ENCODE assay signal across 12 cellular contexts in the genomic region with DNA sequence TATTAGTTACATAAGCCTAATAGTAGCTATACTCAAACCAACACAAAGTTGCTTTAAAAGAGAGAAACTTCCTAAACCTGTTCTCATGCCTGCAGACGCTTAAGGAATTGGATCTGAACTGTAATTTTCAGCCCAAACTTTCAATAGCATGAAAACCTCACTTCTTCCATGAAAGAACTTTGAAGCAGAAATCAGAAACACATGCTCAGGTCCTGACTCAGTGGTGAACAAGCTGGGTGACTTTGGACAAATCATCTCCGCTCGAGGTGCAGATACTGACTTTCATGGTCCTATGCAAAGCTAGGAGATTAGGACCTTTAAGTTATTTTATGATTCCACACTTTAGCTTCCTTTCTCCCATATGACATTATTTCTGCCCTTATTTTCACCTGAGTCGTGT. TPM values are rescaled to one million over a fixed set of nuclear protein-coding genes. Genes with fewer than 3 reads are reported as not detected.
DNase-seq lines count a peak whose midpoint lies in the region; ATAC-seq, FAIRE-seq and TF ChIP-seq lines count a peak whose summit lies in the region.
"Had no signal": no experiment of that assay in that cellular context is flagged by ENCODE, and none has a peak within 500 bp of the region (broad histone marks: within the 10 kb centered on the region; RNA-seq: fewer than 3 reads in every experiment).

No MANE protein-coding gene starts in this region.

- DNase-seq in GM19239 (ENCODE audit: insufficient read length, low spot score) (no peak), immature natural killer cell (no peak), pancreas (no peak), left lung (no peak), frontal cortex (ENCODE audit: low spot score in 2 of 2) (no peak)
- no peak for DNase-seq in activated CD8-positive, alpha-beta T cell treated with anti-CD3 and anti-CD28 coated beads for 36 hours
- DNase-seq: midbrain, NCI-H1436 treated with DMSO at 0.1 percent for 48 hours had no signal

- peak overlapping the region; percentile 57 to 86 (median 75) for H3K4me2 ChIP-seq in BLaER1 treated with 17β-estradiol and CSF1 and Interleukin-3, amounts not matched to agents 10 nM and 100 nM

- H3K27me3 ChIP-seq in BLaER1 treated with 17β-estradiol and CSF1 and Interleukin-3, amounts not matched to agents 10 nM and 100 nM, result no peaks in the 10 kb centered on the region
- H3K27me3 ChIP-seq in pancreas (no peaks in the 10 kb centered on the region), left lung (no peaks in the 10 kb centered on the region)

- peaks cover 10% of the 10 kb centered on the region for H3K36me3 Mint-ChIP-seq in activated CD8-positive, alpha-beta T cell treated with anti-CD3 and anti-CD28 coated beads for 36 hours (ENCODE audit: low read depth)
- H3K36me3 Mint-ChIP-seq in immature natural killer cell, result peaks cover 0 to 5% (median 0%) of the 10 kb centered on the region in 3 donors

- no peaks in the 10 kb centered on the region for H4K20me1 ChIP-seq in BLaER1 treated with 17β-estradiol and CSF1 and Interleukin-3, amounts not matched to agents 10 nM and 100 nM

- intact Hi-C loops in activated CD8-positive, alpha-beta T cell treated with anti-CD3 and anti-CD28 coated beads for 36 hours (cut with micrococcal nuclease), result loop anchor here (5.0 kb wide), 1 partner anchor 93 kb away; no protein-coding TSS in a partner anchor
- intact Hi-C loops in pancreas (cut with DNase I) (no loop called here), left lung (cut with DNase I) (no loop called here)

- H3K36me3 ChIP-seq in BLaER1 treated with 17β-estradiol and CSF1 and Interleukin-3, amounts not matched to agents 10 nM and 100 nM, result no peaks in the 10 kb centered on the region
- H3K36me3 ChIP-seq in pancreas (no peaks in the 10 kb centered on the region), left lung (no peaks in the 10 kb centered on the region)

- H3K27me3 Mint-ChIP-seq in activated CD8-positive, alpha-beta T cell treated with anti-CD3 and anti-CD28 coated beads for 36 hours, result no peaks in the 10 kb centered on the region
- peaks cover 0 to 3% (median 0%) of the 10 kb centered on the region in 3 donors for H3K27me3 Mint-ChIP-seq in immature natural killer cell (ENCODE audit: low read depth in 3 of 3)

- H3K27ac ChIP-seq in BLaER1 treated with 17β-estradiol and CSF1 and Interleukin-3, amounts not matched to agents 10 nM and 100 nM, result peak overlapping the region; percentile 81 to 94 (median 89)
- H3K27ac ChIP-seq in pancreas, result no peak overlapping the region
- no peak overlapping the region for H3K27ac ChIP-seq in left lung

- FAIRE-seq in GM19239 (lab: Jason Lieb, UNC) (peak; percentile 37), pancreas (lab: Jason Lieb, UNC) (no peak), frontal cortex (lab: Jason Lieb, UNC) (no peak)
- FAIRE-seq: TTC549 had no signal

- 77 to 88% methylated on average over 4 of the region's 4 CpGs for WGBS in pancreas, 2 donors

- H3K9me3 Mint-ChIP-seq in activated CD8-positive, alpha-beta T cell treated with anti-CD3 and anti-CD28 coated beads for 36 hours, result peaks cover 4% of the 10 kb centered on the region
- H3K9me3 Mint-ChIP-seq in immature natural killer cell, result no peaks in the 10 kb centered on the region

- H3K4me3 ChIP-seq in BLaER1 treated with 17β-estradiol and CSF1 and Interleukin-3, amounts not matched to agents 10 nM and 100 nM, result no peak overlapping the region
- H3K4me3 ChIP-seq in pancreas (no peak overlapping the region), left lung (no peak overlapping the region)

- TF ChIP-seq CTCF in activated CD8-positive, alpha-beta T cell treated with anti-CD3 and anti-CD28 coated beads for 36 hours (IDR thresholded peaks at IDR 0.05), result no peak
- TF ChIP-seq CTCF in pancreas (IDR thresholded peaks at IDR 0.05), result no peak
- no peak for TF ChIP-seq CTCF in left lung (IDR thresholded peaks at IDR 0.05)

- H3K27ac Mint-ChIP-seq in activated CD8-positive, alpha-beta T cell treated with anti-CD3 and anti-CD28 coated beads for 36 hours, result peak overlapping the region; percentile 99
- peak overlapping the region in 2 of 6 donors; percentile 86 to 90 for H3K27ac Mint-ChIP-seq in immature natural killer cell

- CTCF ChIA-PET in activated CD8-positive, alpha-beta T cell treated with anti-CD3 and anti-CD28 coated beads for 36 hours (lab: Charles Lee), result no interaction called here

- no peak overlapping the region for H3K4me3 Mint-ChIP-seq in activated CD8-positive, alpha-beta T cell treated with anti-CD3 and anti-CD28 coated beads for 36 hours
- H3K4me3 Mint-ChIP-seq in immature natural killer cell, result peak overlapping the region; percentile 42 to 84 (median 74)

- peaks cover 0 to 17% (median 9%) of the 10 kb centered on the region in 11 experiments; a peak in 11 of 22 replicates for H3K9me3 ChIP-seq in BLaER1 treated with 17β-estradiol and CSF1 and Interleukin-3, amounts not matched to agents 10 nM and 100 nM (replicated peaks in 1 of 11)
- no peaks in the 10 kb centered on the region for H3K9me3 ChIP-seq in pancreas
- no peaks in the 10 kb centered on the region for H3K9me3 ChIP-seq in left lung

- peaks cover 50% of the 10 kb centered on the region for H3K4me1 Mint-ChIP-seq in activated CD8-positive, alpha-beta T cell treated with anti-CD3 and anti-CD28 coated beads for 36 hours (ENCODE audit: low read depth)
- H3K4me1 Mint-ChIP-seq in immature natural killer cell, result peaks cover 30 to 34% of the 10 kb centered on the region in 2 donors

- peaks cover 46 to 61% (median 52%) of the 10 kb centered on the region in 10 experiments for H3K4me1 ChIP-seq in BLaER1 treated with 17β-estradiol and CSF1 and Interleukin-3, amounts not matched to agents 10 nM and 100 nM
- H3K4me1 ChIP-seq in pancreas, result no peaks in the 10 kb centered on the region
- H3K4me1 ChIP-seq in left lung, result peaks cover 0 to 18% of the 10 kb centered on the region in 2 donors

- peak overlapping the region; percentile 63 to 82 (median 77); a peak in 20 of 22 replicates for H3K9ac ChIP-seq in BLaER1 treated with 17β-estradiol and CSF1 and Interleukin-3, amounts not matched to agents 10 nM and 100 nM

- no peak for ATAC-seq in activated CD8-positive, alpha-beta T cell treated with anti-CD3 and anti-CD28 coated beads for 36 hours
- no peak for ATAC-seq in pancreas
- ATAC-seq in left lung, result no peak
- ATAC-seq in GM18519 (IDR thresholded peaks at IDR 0.05; ENCODE audit: low FRiP score, unreplicated experiment), result no peak

- POLR2A ChIA-PET in activated CD8-positive, alpha-beta T cell treated with anti-CD3 and anti-CD28 coated beads for 36 hours (lab: Charles Lee), result interaction anchor here (1.1 to 1.5 kb wide), 3 partner anchors 9 to 103 kb away, joined by 3 to 4 read pairs (median 3); no protein-coding TSS in a partner anchor

RNA-seq across cellular contexts. Expression of a gene that starts 36.5 kb away (rescaled TPM):
- total RNA-seq in activated CD8-positive, alpha-beta T cell treated with anti-CD3 and anti-CD28 coated beads for 36 hours, result not detected
- polyA plus RNA-seq in immature natural killer cell (not detected), pancreas (not detected)
- total RNA-seq in pancreas (not detected), left lung (not detected), frontal cortex (not detected)
- total RNA-seq: urinary bladder had no signal
- polyA plus RNA-seq: urinary bladder had no signal

Comparison
In these comparisons a context has a peak if more than half of its experiments do, and no peak if none do; other contexts are left out.
1. H3K27ac ChIP-seq: peak in BLaER1 treated with 17β-estradiol and CSF1 and Interleukin-3, amounts not matched to agents 10 nM and 100 nM (11 of 11); none in pancreas (0 of 4) and left lung (0 of 2).